1 cellular context compared by ENCODE assay signal in the genomic region with DNA sequence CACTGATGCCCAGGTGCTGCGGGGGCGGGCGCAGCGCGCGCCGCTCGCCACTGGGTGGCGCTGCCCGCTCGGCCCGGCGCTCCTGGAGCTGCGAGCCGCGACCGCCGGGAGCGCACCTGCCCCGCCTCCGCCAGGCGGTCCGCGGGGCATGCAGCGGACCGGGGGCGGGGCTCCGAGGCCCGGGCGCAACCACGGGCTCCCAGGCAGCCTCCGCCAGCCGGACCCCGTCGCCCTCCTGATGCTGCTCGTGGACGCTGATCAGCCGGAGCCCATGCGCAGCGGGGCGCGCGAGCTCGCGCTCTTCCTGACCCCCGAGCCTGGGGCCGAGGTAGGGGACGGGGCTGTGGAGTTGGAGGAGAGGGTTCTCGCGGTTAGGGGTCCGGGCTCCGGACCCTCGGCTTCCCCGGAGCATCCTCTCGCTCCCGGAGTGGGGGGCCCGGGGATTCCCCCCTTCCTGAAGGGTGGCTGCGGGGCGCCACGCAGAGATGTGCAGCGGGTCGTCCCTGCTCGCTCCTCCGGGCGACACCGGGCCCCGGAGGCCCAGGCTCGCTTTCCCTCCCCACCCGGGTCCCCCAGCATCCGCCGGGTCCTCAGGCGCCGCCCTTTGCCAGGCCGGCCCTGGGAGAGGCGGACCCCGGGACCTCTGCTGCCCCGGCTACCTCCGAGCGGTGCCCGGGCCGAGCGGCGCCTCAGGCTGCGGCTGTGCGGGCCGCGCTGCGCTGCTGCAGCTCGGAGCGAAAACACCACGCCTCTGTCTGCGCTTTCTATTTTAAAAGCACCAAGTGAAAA.
TF ChIP-seq lines count a peak whose summit lies in the region.

A gene with protein sequence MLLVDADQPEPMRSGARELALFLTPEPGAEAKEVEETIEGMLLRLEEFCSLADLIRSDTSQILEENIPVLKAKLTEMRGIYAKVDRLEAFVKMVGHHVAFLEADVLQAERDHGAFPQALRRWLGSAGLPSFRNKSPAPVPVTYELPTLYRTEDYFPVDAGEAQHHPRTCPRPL (plus strand): TSS at position 216 of the 789 bp plus-strand sequence. CDS start 23 bp downstream, at position 239.

TF ChIP-seq in K562, 482 proteins besides CTCF, POLR2A, EP300 and RAD21 (continued from another document and continues in another):
- TF ChIP-seq, protein P1, sequence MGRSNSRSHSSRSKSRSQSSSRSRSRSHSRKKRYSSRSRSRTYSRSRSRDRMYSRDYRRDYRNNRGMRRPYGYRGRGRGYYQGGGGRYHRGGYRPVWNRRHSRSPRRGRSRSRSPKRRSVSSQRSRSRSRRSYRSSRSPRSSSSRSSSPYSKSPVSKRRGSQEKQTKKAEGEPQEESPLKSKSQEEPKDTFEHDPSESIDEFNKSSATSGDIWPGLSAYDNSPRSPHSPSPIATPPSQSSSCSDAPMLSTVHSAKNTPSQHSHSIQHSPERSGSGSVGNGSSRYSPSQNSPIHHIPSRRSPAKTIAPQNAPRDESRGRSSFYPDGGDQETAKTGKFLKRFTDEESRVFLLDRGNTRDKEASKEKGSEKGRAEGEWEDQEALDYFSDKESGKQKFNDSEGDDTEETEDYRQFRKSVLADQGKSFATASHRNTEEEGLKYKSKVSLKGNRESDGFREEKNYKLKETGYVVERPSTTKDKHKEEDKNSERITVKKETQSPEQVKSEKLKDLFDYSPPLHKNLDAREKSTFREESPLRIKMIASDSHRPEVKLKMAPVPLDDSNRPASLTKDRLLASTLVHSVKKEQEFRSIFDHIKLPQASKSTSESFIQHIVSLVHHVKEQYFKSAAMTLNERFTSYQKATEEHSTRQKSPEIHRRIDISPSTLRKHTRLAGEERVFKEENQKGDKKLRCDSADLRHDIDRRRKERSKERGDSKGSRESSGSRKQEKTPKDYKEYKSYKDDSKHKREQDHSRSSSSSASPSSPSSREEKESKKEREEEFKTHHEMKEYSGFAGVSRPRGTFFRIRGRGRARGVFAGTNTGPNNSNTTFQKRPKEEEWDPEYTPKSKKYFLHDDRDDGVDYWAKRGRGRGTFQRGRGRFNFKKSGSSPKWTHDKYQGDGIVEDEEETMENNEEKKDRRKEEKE (IDR thresholded peaks at IDR 0.05; ENCODE audit: borderline replicate concordance in 1 of 2, control insufficient read depth in 1 of 2, low read depth in 2 of 2, low read length in 1 of 2): 0 out of 4 replicates have a peak, but pooled peaks of 1 of the 2 experiments have one; percentile 47
- TF ChIP-seq RBM25 (IDR thresholded peaks at IDR 0.05; ENCODE audit: low read depth, low read length, severe bottlenecking) (peak; percentile 97), GATAD2B (IDR thresholded peaks at IDR 0.05; ENCODE audit: borderline replicate concordance) (peak; percentile 91), ZBTB7A (IDR thresholded peaks at IDR 0.05; ENCODE audit: borderline replicate concordance, control insufficient read depth, low read depth, low read length) (peak; percentile 56; the same call in 1 of the 2 replicates), PCBP1 (IDR thresholded peaks at IDR 0.05; ENCODE audit: low read depth, low read length, poor library complexity, severe bottlenecking) (peak; percentile 73), NR1H2 (CRISPR knock-in tag; IDR thresholded peaks at IDR 0.05) (no peak), HCFC1 (IDR thresholded peaks at IDR 0.05; ENCODE audit: low read depth, low read length) (0 out of 2 replicates have a peak, but pooled peaks have one; percentile 33), CREM (IDR thresholded peaks at IDR 0.05; ENCODE audit: low read depth) (peak; percentile 42; the same call in 1 of the 2 replicates), RBM14 (IDR thresholded peaks at IDR 0.05; ENCODE audit: borderline replicate concordance, insufficient read depth, low read depth, low read length) (no peak), POU5F1 (IDR thresholded peaks at IDR 0.05; ENCODE audit: borderline replicate concordance, low read depth, low read length, partially characterized antibody) (no peak), HMGN3 (IDR thresholded peaks at IDR 0.05; ENCODE audit: borderline replicate concordance, extremely low read depth, insufficient read length, low read depth, low read length) (peak; percentile 76), ZNF217 (CRISPR knock-in tag; IDR thresholded peaks at IDR 0.05) (no peak), ZNF140 (CRISPR knock-in tag; IDR thresholded peaks at IDR 0.05) (no peak), JUN (IDR thresholded peaks at IDR 0.05; ENCODE audit: borderline replicate concordance, low read depth, low read length) (peak; percentile 28; the same call in 1 of the 2 replicates), JUN (CRISPR knock-in tag; IDR thresholded peaks at IDR 0.05; ENCODE audit: borderline replicate concordance) (no peak), HLTF (IDR thresholded peaks at IDR 0.05) (no peak)
- TF ChIP-seq, protein P2, sequence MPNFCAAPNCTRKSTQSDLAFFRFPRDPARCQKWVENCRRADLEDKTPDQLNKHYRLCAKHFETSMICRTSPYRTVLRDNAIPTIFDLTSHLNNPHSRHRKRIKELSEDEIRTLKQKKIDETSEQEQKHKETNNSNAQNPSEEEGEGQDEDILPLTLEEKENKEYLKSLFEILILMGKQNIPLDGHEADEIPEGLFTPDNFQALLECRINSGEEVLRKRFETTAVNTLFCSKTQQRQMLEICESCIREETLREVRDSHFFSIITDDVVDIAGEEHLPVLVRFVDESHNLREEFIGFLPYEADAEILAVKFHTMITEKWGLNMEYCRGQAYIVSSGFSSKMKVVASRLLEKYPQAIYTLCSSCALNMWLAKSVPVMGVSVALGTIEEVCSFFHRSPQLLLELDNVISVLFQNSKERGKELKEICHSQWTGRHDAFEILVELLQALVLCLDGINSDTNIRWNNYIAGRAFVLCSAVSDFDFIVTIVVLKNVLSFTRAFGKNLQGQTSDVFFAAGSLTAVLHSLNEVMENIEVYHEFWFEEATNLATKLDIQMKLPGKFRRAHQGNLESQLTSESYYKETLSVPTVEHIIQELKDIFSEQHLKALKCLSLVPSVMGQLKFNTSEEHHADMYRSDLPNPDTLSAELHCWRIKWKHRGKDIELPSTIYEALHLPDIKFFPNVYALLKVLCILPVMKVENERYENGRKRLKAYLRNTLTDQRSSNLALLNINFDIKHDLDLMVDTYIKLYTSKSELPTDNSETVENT (CRISPR knock-in tag; IDR thresholded peaks at IDR 0.05): peak; percentile 49; the same call in 1 of the 2 replicates
- TF ChIP-seq, protein P3, sequence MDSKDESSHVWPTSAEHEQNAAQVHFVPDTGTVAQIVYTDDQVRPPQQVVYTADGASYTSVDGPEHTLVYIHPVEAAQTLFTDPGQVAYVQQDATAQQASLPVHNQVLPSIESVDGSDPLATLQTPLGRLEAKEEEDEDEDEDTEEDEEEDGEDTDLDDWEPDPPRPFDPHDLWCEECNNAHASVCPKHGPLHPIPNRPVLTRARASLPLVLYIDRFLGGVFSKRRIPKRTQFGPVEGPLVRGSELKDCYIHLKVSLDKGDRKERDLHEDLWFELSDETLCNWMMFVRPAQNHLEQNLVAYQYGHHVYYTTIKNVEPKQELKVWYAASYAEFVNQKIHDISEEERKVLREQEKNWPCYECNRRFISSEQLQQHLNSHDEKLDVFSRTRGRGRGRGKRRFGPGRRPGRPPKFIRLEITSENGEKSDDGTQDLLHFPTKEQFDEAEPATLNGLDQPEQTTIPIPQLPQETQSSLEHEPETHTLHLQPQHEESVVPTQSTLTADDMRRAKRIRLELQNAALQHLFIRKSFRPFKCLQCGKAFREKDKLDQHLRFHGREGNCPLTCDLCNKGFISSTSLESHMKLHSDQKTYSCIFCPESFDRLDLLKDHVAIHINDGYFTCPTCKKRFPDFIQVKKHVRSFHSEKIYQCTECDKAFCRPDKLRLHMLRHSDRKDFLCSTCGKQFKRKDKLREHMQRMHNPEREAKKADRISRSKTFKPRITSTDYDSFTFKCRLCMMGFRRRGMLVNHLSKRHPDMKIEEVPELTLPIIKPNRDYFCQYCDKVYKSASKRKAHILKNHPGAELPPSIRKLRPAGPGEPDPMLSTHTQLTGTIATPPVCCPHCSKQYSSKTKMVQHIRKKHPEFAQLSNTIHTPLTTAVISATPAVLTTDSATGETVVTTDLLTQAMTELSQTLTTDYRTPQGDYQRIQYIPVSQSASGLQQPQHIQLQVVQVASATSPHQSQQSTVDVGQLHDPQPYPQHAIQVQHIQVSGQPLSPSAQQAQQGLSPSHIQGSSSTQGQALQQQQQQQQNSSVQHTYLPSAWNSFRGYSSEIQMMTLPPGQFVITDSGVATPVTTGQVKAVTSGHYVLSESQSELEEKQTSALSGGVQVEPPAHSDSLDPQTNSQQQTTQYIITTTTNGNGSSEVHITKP (IDR thresholded peaks at IDR 0.05; ENCODE audit: partially characterized antibody): no peak
- TF ChIP-seq, protein P4, sequence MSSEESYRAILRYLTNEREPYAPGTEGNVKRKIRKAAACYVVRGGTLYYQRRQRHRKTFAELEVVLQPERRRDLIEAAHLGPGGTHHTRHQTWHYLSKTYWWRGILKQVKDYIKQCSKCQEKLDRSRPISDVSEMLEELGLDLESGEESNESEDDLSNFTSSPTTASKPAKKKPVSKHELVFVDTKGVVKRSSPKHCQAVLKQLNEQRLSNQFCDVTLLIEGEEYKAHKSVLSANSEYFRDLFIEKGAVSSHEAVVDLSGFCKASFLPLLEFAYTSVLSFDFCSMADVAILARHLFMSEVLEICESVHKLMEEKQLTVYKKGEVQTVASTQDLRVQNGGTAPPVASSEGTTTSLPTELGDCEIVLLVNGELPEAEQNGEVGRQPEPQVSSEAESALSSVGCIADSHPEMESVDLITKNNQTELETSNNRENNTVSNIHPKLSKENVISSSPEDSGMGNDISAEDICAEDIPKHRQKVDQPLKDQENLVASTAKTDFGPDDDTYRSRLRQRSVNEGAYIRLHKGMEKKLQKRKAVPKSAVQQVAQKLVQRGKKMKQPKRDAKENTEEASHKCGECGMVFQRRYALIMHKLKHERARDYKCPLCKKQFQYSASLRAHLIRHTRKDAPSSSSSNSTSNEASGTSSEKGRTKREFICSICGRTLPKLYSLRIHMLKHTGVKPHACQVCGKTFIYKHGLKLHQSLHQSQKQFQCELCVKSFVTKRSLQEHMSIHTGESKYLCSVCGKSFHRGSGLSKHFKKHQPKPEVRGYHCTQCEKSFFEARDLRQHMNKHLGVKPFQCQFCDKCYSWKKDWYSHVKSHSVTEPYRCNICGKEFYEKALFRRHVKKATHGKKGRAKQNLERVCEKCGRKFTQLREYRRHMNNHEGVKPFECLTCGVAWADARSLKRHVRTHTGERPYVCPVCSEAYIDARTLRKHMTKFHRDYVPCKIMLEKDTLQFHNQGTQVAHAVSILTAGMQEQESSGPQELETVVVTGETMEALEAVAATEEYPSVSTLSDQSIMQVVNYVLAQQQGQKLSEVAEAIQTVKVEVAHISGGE (CRISPR knock-in tag; IDR thresholded peaks at IDR 0.05): peak in 1 of 3 experiments; percentile 93; a peak in 2 of 6 replicates
- TF ChIP-seq, protein P5, sequence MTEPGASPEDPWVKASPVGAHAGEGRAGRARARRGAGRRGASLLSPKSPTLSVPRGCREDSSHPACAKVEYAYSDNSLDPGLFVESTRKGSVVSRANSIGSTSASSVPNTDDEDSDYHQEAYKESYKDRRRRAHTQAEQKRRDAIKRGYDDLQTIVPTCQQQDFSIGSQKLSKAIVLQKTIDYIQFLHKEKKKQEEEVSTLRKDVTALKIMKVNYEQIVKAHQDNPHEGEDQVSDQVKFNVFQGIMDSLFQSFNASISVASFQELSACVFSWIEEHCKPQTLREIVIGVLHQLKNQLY (CRISPR knock-in tag; conservative IDR thresholded peaks at IDR 0.05): no peak
- TF ChIP-seq, protein P6, sequence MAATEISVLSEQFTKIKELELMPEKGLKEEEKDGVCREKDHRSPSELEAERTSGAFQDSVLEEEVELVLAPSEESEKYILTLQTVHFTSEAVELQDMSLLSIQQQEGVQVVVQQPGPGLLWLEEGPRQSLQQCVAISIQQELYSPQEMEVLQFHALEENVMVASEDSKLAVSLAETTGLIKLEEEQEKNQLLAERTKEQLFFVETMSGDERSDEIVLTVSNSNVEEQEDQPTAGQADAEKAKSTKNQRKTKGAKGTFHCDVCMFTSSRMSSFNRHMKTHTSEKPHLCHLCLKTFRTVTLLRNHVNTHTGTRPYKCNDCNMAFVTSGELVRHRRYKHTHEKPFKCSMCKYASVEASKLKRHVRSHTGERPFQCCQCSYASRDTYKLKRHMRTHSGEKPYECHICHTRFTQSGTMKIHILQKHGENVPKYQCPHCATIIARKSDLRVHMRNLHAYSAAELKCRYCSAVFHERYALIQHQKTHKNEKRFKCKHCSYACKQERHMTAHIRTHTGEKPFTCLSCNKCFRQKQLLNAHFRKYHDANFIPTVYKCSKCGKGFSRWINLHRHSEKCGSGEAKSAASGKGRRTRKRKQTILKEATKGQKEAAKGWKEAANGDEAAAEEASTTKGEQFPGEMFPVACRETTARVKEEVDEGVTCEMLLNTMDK (IDR thresholded peaks at IDR 0.05; ENCODE audit: borderline replicate concordance, insufficient read depth, low read depth, low read length, poor library complexity, severe bottlenecking): peak; percentile 60
- TF ChIP-seq, protein P7, sequence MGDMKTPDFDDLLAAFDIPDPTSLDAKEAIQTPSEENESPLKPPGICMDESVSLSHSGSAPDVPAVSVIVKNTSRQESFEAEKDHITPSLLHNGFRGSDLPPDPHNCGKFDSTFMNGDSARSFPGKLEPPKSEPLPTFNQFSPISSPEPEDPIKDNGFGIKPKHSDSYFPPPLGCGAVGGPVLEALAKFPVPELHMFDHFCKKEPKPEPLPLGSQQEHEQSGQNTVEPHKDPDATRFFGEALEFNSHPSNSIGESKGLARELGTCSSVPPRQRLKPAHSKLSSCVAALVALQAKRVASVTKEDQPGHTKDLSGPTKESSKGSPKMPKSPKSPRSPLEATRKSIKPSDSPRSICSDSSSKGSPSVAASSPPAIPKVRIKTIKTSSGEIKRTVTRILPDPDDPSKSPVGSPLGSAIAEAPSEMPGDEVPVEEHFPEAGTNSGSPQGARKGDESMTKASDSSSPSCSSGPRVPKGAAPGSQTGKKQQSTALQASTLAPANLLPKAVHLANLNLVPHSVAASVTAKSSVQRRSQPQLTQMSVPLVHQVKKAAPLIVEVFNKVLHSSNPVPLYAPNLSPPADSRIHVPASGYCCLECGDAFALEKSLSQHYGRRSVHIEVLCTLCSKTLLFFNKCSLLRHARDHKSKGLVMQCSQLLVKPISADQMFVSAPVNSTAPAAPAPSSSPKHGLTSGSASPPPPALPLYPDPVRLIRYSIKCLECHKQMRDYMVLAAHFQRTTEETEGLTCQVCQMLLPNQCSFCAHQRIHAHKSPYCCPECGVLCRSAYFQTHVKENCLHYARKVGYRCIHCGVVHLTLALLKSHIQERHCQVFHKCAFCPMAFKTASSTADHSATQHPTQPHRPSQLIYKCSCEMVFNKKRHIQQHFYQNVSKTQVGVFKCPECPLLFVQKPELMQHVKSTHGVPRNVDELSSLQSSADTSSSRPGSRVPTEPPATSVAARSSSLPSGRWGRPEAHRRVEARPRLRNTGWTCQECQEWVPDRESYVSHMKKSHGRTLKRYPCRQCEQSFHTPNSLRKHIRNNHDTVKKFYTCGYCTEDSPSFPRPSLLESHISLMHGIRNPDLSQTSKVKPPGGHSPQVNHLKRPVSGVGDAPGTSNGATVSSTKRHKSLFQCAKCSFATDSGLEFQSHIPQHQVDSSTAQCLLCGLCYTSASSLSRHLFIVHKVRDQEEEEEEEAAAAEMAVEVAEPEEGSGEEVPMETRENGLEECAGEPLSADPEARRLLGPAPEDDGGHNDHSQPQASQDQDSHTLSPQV (IDR thresholded peaks at IDR 0.05): peak; percentile 44; the same call in 1 of the 2 replicates
- TF ChIP-seq, protein P8, sequence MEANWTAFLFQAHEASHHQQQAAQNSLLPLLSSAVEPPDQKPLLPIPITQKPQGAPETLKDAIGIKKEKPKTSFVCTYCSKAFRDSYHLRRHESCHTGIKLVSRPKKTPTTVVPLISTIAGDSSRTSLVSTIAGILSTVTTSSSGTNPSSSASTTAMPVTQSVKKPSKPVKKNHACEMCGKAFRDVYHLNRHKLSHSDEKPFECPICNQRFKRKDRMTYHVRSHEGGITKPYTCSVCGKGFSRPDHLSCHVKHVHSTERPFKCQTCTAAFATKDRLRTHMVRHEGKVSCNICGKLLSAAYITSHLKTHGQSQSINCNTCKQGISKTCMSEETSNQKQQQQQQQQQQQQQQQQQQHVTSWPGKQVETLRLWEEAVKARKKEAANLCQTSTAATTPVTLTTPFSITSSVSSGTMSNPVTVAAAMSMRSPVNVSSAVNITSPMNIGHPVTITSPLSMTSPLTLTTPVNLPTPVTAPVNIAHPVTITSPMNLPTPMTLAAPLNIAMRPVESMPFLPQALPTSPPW (CRISPR knock-in tag; IDR thresholded peaks at IDR 0.05): peak; percentile 76
